In genomic region chr6:148342146-148343027, GRCh38 we compare ENCODE assay signal across 1 cellular context.
A peak's percentile ranks its signal among the peaks of the same experiment; 100 is the strongest.
TF ChIP-seq lines count a peak whose summit lies in the region.

SASH1 (plus strand) TSS chr6:148342838; CDS start chr6:148343068, 230 bp downstream.

TF ChIP-seq in HepG2, 621 proteins besides CTCF, POLR2A, EP300 and RAD21 (continued from another document and continues in another):
- TF ChIP-seq ZBTB26 (CRISPR knock-in tag; IDR thresholded peaks at IDR 0.05; ENCODE audit: borderline replicate concordance) (no peak; the same call in 1 of the 2 replicates), PRDM4 (CRISPR knock-in tag; IDR thresholded peaks at IDR 0.05; ENCODE audit: borderline replicate concordance) (no peak), ZNF605 (CRISPR knock-in tag; IDR thresholded peaks at IDR 0.05) (peak; percentile 63), SRSF1 (optimal IDR thresholded peaks at IDR 0.05; ENCODE audit: low read depth, low read length) (peak; percentile 30), MLLT10 (CRISPR knock-in tag; IDR thresholded peaks at IDR 0.05) (no peak), ZSCAN22 (CRISPR knock-in tag; IDR thresholded peaks at IDR 0.05) (no peak), XBP1 (CRISPR knock-in tag; IDR thresholded peaks at IDR 0.05) (no peak), ZSCAN30 (CRISPR knock-in tag; IDR thresholded peaks at IDR 0.05) (no peak), ZNF646 (CRISPR knock-in tag; IDR thresholded peaks at IDR 0.05) (no peak), ZSCAN9 (CRISPR knock-in tag; IDR thresholded peaks at IDR 0.05; ENCODE audit: borderline replicate concordance) (0 out of 2 replicates have a peak, but pooled peaks have one; percentile 39), CENPBD1 (CRISPR knock-in tag; IDR thresholded peaks at IDR 0.05; ENCODE audit: borderline replicate concordance, low read depth) (peak; percentile 20; the same call in 1 of the 2 replicates), ZMYM3 (CRISPR knock-in tag; IDR thresholded peaks at IDR 0.05) (0 out of 2 replicates have a peak, but pooled peaks have one; percentile 38), PITX1 (CRISPR knock-in tag; IDR thresholded peaks at IDR 0.05) (peak; percentile 67), REST (IDR thresholded peaks at IDR 0.05; ENCODE audit: borderline replicate concordance in 1 of 2, low read depth in 1 of 2, low read length in 2 of 2) (no peak; a peak in 1 of 4 replicates), CHD2 (IDR thresholded peaks at IDR 0.05; ENCODE audit: low read depth, low read length) (no peak), ZNF530 (CRISPR knock-in tag; IDR thresholded peaks at IDR 0.05; ENCODE audit: low read depth) (no peak), SKIL (CRISPR knock-in tag; IDR thresholded peaks at IDR 0.05; ENCODE audit: borderline replicate concordance) (no peak), NR1H2 (CRISPR knock-in tag; IDR thresholded peaks at IDR 0.05; ENCODE audit: borderline replicate concordance, low read depth) (no peak), SNRNP70 (IDR thresholded peaks at IDR 0.05; ENCODE audit: low read depth, low read length) (no peak), ZNF616 (CRISPR knock-in tag; IDR thresholded peaks at IDR 0.05; ENCODE audit: low read depth) (0 out of 2 replicates have a peak, but pooled peaks have one; percentile 62), FOXJ3 (CRISPR knock-in tag; IDR thresholded peaks at IDR 0.05; ENCODE audit: borderline replicate concordance) (peak; percentile 62; the same call in 1 of the 2 replicates), BCL3 (CRISPR knock-in tag; IDR thresholded peaks at IDR 0.05) (peak; percentile 67; the same call in 1 of the 2 replicates), E2F2 (CRISPR knock-in tag; IDR thresholded peaks at IDR 0.05; ENCODE audit: borderline replicate concordance) (peak; percentile 21; the same call in 1 of the 2 replicates), TFE3 (CRISPR knock-in tag; IDR thresholded peaks at IDR 0.05) (peak; percentile 39; the same call in 1 of the 2 replicates), ZNF503 (CRISPR knock-in tag; IDR thresholded peaks at IDR 0.05) (peak; percentile 79), AGO1 (IDR thresholded peaks at IDR 0.05; ENCODE audit: low read depth, low read length, poor library complexity, severe bottlenecking) (no peak), MED8 (CRISPR knock-in tag; IDR thresholded peaks at IDR 0.05; ENCODE audit: insufficient replicate concordance) (no peak), TARDBP (CRISPR knock-in tag; IDR thresholded peaks at IDR 0.05) (no peak), ARNT2 (CRISPR knock-in tag; IDR thresholded peaks at IDR 0.05; ENCODE audit: low read depth) (no peak; the same call in 1 of the 2 replicates), ZNF557 (CRISPR knock-in tag; IDR thresholded peaks at IDR 0.05) (no peak), NBN (conservative IDR thresholded peaks at IDR 0.05) (no peak), PCBP2 (optimal IDR thresholded peaks at IDR 0.05; ENCODE audit: low read depth, low read length, poor library complexity, severe bottlenecking) (no peak)
